ENCODE assay signal across 10 cellular contexts in genomic region chr6:10534418-10534760, GRCh38. TPM values are rescaled to one million over a fixed set of nuclear protein-coding genes. Genes with fewer than 3 reads are reported as not detected.
DNase-seq lines count a peak whose midpoint lies in the region; ATAC-seq lines count a peak whose summit lies in the region.
"Had no signal": no experiment of that assay in that cellular context is flagged by ENCODE, and none has a peak within 500 bp of the region (broad histone marks: within the 10 kb centered on the region; RNA-seq: fewer than 3 reads in every experiment).

No MANE protein-coding gene starts in this region.

- peak overlapping the region; percentile 94 for H3K27ac Mint-ChIP-seq in memory B cell

- peak overlapping the region; percentile 75 for H3K4me3 Mint-ChIP-seq in memory B cell

- no peaks in the 10 kb centered on the region for H3K9me3 Mint-ChIP-seq in memory B cell

- no peaks in the 10 kb centered on the region for H3K27me3 Mint-ChIP-seq in memory B cell

- DNase-seq in memory B cell (ENCODE audit: low spot score in 2 of 2) (peak; percentile 42), NCI-H446 treated with DMSO at 0.1 percent for 48 hours (lab: John Stamatoyannopoulos, UW) (no peak), left lobe of liver (ENCODE audit: low spot score) (no peak), KG1 (lab: John Stamatoyannopoulos, UW) (no peak), GM19238 (ENCODE audit: insufficient read length, low spot score) (no peak)
- DNase-seq: NCI-H524 had no signal

- H3K4me1 Mint-ChIP-seq in memory B cell = peaks cover 40% of the 10 kb centered on the region

- ATAC-seq in GM18511 (IDR thresholded peaks at IDR 0.05; ENCODE audit: unreplicated experiment) = peak; percentile 29
- peak; percentile 7 for ATAC-seq in GM21528 (IDR thresholded peaks at IDR 0.05; ENCODE audit: low FRiP score, unreplicated experiment)
- peak; percentile 2 for ATAC-seq in HG03159 (IDR thresholded peaks at IDR 0.05; ENCODE audit: unreplicated experiment)
- peak; percentile 49 for ATAC-seq in memory B cell (ENCODE audit: low read depth)
- ATAC-seq in left lobe of liver = no peak
- ATAC-seq: K562 had no signal

- no peaks in the 10 kb centered on the region for H3K36me3 Mint-ChIP-seq in memory B cell

RNA-seq across cellular contexts. Expression of gene GCNT2, which starts 13.2 kb away (rescaled TPM):
- 9.4 TPM for total RNA-seq in left lobe of liver

Comparison
In these comparisons a context has a peak if more than half of its experiments do, and no peak if none do; other contexts are left out.
1. DNase-seq: peak in memory B cell (2 of 2); none in NCI-H446 treated with DMSO at 0.1 percent for 48 hours (single experiment), left lobe of liver (single experiment), KG1 (single experiment) and GM19238 (single experiment).